15 cellular contexts compared by ENCODE assay signal in the genomic region with DNA sequence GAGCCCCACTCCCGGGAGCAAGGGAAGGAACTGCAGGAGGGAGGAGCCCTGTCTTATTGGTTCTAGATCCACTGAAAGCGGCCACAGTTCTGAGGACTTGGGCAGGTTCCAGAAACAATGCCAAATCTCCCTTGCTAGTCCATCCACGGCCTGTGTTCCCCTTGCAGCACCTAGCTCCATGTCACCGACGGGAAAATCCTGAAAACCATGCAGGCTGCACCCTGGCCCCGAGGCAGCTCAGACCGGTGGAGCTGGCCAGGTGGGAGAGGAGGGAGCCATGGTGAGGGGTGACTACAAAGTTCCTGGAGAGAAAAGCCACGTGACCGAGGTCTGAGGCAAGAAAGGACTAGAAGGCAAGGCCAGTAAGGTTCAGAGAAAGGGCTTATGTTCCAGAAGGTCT. TPM values are rescaled to one million over a fixed set of nuclear protein-coding genes. Genes with fewer than 3 reads are reported as not detected.
DNase-seq lines count a peak whose midpoint lies in the region; ATAC-seq, FAIRE-seq and TF ChIP-seq lines count a peak whose summit lies in the region.
"Had no signal": no experiment of that assay in that cellular context is flagged by ENCODE, and none has a peak within 500 bp of the region (broad histone marks: within the 10 kb centered on the region; RNA-seq: fewer than 3 reads in every experiment).

No MANE protein-coding gene starts in this region.

- H3K4me2 ChIP-seq in SK-N-SH, result no peak overlapping the region

- POLR2A ChIA-PET in SK-N-SH (lab: Yijun Ruan, JAX), result no interaction called here

- peak overlapping the region; percentile 32 to 92 (median 60) for H3K27ac ChIP-seq in right lobe of liver
- peak overlapping the region; percentile 42 for H3K27ac ChIP-seq in suprapubic skin
- H3K27ac ChIP-seq in SK-N-SH (ENCODE audit: low read depth in 2 of 2, low read length in 1 of 2), result no peak overlapping the region

- H3K27ac Mint-ChIP-seq in HFFc6, result peak overlapping the region; percentile 89
- H3K27ac Mint-ChIP-seq in dendritic cell treated with granulocyte-macrophage colony-stimulating factor and Interleukin-4, amounts not matched to agents 40 ng/mL and 50 ng/mL, for 4 days, result peak overlapping the region; percentile 17
- H3K27ac Mint-ChIP-seq: activated CD4-positive, alpha-beta T cell treated with anti-CD3 and anti-CD28 coated beads, Interleukin-2, amount 10 ng/mL, durations not matched to agents 24 days and 14 days; activated T-helper 1 cell treated with anti-CD3 and anti-CD28 coated beads, Interleukin-12 subunit alpha, Interleukin-12 subunit beta, Interleukin-2, Interleukin-4 antibody, amounts not matched to agents 30 ng/mL and 10 ng/mL and 1 ng/mL, durations not matched to agents 14 hours and 24 hours and 36 hours; CD8-positive, alpha-beta T cell had no signal

- TF ChIP-seq CTCF in HFFc6 (IDR thresholded peaks at IDR 0.05) (no peak), right lobe of liver (IDR thresholded peaks at IDR 0.05) (no peak), suprapubic skin (IDR thresholded peaks at IDR 0.05) (no peak), SK-N-SH (IDR thresholded peaks at IDR 0.05) (no peak), D721Med (IDR thresholded peaks at IDR 0.05; ENCODE audit: insufficient read depth, missing control alignments) (no peak)

- no peak for TF ChIP-seq RAD21 in SK-N-SH (IDR thresholded peaks at IDR 0.05; ENCODE audit: low read length)

- H3K4me3 Mint-ChIP-seq in HFFc6, result peak overlapping the region; percentile 64
- no peak overlapping the region for H3K4me3 Mint-ChIP-seq in dendritic cell treated with granulocyte-macrophage colony-stimulating factor and Interleukin-4, amounts not matched to agents 40 ng/mL and 50 ng/mL, for 4 days
- H3K4me3 Mint-ChIP-seq: activated CD4-positive, alpha-beta T cell treated with anti-CD3 and anti-CD28 coated beads, Interleukin-2, amount 10 ng/mL, durations not matched to agents 24 days and 14 days; activated T-helper 1 cell treated with anti-CD3 and anti-CD28 coated beads, Interleukin-12 subunit alpha, Interleukin-12 subunit beta, Interleukin-2, Interleukin-4 antibody, amounts not matched to agents 30 ng/mL and 10 ng/mL and 1 ng/mL, durations not matched to agents 14 hours and 24 hours and 36 hours; CD8-positive, alpha-beta T cell had no signal

- TF ChIP-seq EP300 in suprapubic skin (IDR thresholded peaks at IDR 0.05), result no peak
- no peak for TF ChIP-seq EP300 in SK-N-SH (IDR thresholded peaks at IDR 0.05; ENCODE audit: borderline replicate concordance in 1 of 2, low read depth in 1 of 2, low read length in 1 of 2)

- no peak overlapping the region for H3K4me3 ChIP-seq in right lobe of liver
- H3K4me3 ChIP-seq in suprapubic skin, result no peak overlapping the region
- H3K4me3 ChIP-seq in SK-N-SH (ENCODE audit: low read depth in 2 of 2, low read length in 1 of 2), result no peak overlapping the region

- H3K27me3 Mint-ChIP-seq in HFFc6 (ENCODE audit: insufficient read depth), result no peaks in the 10 kb centered on the region; the same call in none of the 2 replicates
- peaks cover 4% of the 10 kb centered on the region for H3K27me3 Mint-ChIP-seq in dendritic cell treated with granulocyte-macrophage colony-stimulating factor and Interleukin-4, amounts not matched to agents 40 ng/mL and 50 ng/mL, for 4 days

- no peak for FAIRE-seq in D721Med (lab: Jason Lieb, UNC)

- H3K4me1 ChIP-seq in right lobe of liver (peaks cover 0 to 69% (median 22%) of the 10 kb centered on the region in 4 donors), suprapubic skin (peaks cover 79% of the 10 kb centered on the region), SK-N-SH (ENCODE audit: control insufficient read depth in 1 of 2, insufficient read depth in 2 of 2, low read depth in 1 of 2, low read length in 1 of 2) (peaks cover 3 to 16% of the 10 kb centered on the region in 2 experiments; a peak in 2 of 4 replicates)

- peaks cover 59% of the 10 kb centered on the region for H3K4me1 Mint-ChIP-seq in HFFc6 (ENCODE audit: low read depth)
- peaks cover 45% of the 10 kb centered on the region for H3K4me1 Mint-ChIP-seq in dendritic cell treated with granulocyte-macrophage colony-stimulating factor and Interleukin-4, amounts not matched to agents 40 ng/mL and 50 ng/mL, for 4 days (ENCODE audit: low read depth)

- no peaks in the 10 kb centered on the region for H4K20me1 ChIP-seq in SK-N-SH (ENCODE audit: insufficient read depth)

- H3K9me2 ChIP-seq in SK-N-SH, result no peaks in the 10 kb centered on the region

- CTCF ChIA-PET in SK-N-SH (lab: Yijun Ruan, JAX), result interaction anchor here (1.4 kb wide), 1 partner anchor 15 kb away, joined by 3 read pairs; no protein-coding TSS in a partner anchor

- intact Hi-C loops in dendritic cell treated with granulocyte-macrophage colony-stimulating factor and Interleukin-4, amounts not matched to agents 40 ng/mL and 50 ng/mL, for 4 days (cut with micrococcal nuclease), result no loop called here
- intact Hi-C loops in right lobe of liver (cut with DNase I), result loop anchor here (10.0 kb wide), 2 partner anchors 52 to 112 kb away; no protein-coding TSS in a partner anchor

- H3K27me3 ChIP-seq in right lobe of liver (no peaks in the 10 kb centered on the region), suprapubic skin (no peaks in the 10 kb centered on the region), SK-N-SH (ENCODE audit: insufficient read depth) (no peaks in the 10 kb centered on the region)

- no peaks in the 10 kb centered on the region; the same call in 1 of the 2 replicates for H3K9me3 Mint-ChIP-seq in HFFc6
- H3K9me3 Mint-ChIP-seq in dendritic cell treated with granulocyte-macrophage colony-stimulating factor and Interleukin-4, amounts not matched to agents 40 ng/mL and 50 ng/mL, for 4 days, result no peaks in the 10 kb centered on the region
- H3K9me3 Mint-ChIP-seq: activated CD4-positive, alpha-beta T cell treated with anti-CD3 and anti-CD28 coated beads, Interleukin-2, amount 10 ng/mL, durations not matched to agents 24 days and 14 days; activated T-helper 1 cell treated with anti-CD3 and anti-CD28 coated beads, Interleukin-12 subunit alpha, Interleukin-12 subunit beta, Interleukin-2, Interleukin-4 antibody, amounts not matched to agents 30 ng/mL and 10 ng/mL and 1 ng/mL, durations not matched to agents 14 hours and 24 hours and 36 hours; CD8-positive, alpha-beta T cell had no signal

- no peak overlapping the region for H3K9ac ChIP-seq in SK-N-SH

- ATAC-seq in right lobe of liver, result peak in 2 of 4 donors; percentile 1 to 4
- ATAC-seq: CD8-positive, alpha-beta T cell had no signal

- H3K79me2 ChIP-seq in SK-N-SH (ENCODE audit: insufficient read depth), result no peaks in the 10 kb centered on the region

- WGBS in right lobe of liver (ENCODE audit: insufficient coverage, low coverage, low lambda C conversion rate, missing lambda C conversion rate), result 38% methylated on average over 5 of the region's 9 CpGs
- WGBS in suprapubic skin, result 64% methylated on average over 9 of the region's 9 CpGs
- WGBS in SK-N-SH (ENCODE audit: low lambda C conversion rate), result 92% methylated on average over 6 of the region's 9 CpGs

- DNase-seq in HFFc6 (no peak), right lobe of liver (no peak), suprapubic skin (ENCODE audit: low spot score in 2 of 2) (no peak), KBM-7 (no peak), SK-N-SH (no peak), SHP77 treated with DMSO at 0.1 percent for 48 hours (lab: John Stamatoyannopoulos, UW) (no peak), D721Med (ENCODE audit: insufficient read length, low spot score) (no peak)
- DNase-seq: activated CD4-positive, alpha-beta T cell treated with anti-CD3 and anti-CD28 coated beads, Interleukin-2, amount 10 ng/mL, durations not matched to agents 24 days and 14 days; effector CD8-positive, alpha-beta T cell; head of caudate nucleus; NCI-H345; stimulated activated CD4-positive, alpha-beta T cell treated with anti-CD3 and anti-CD28 coated beads, Interleukin-2, amount 100 ng/mL, for 24 hours had no signal

- H3F3A ChIP-seq in SK-N-SH (replicated peaks; ENCODE audit: insufficient read depth), result no peaks in the 10 kb centered on the region

- in situ Hi-C loops in KBM-7 (cut with MboI; ENCODE audit: low pct_unique_long_range_greater_than_20kb, low sequenced_read_pairs), result no loop called here

- no peak overlapping the region for H2AFZ ChIP-seq in SK-N-SH (ENCODE audit: low read depth)

- TF ChIP-seq POLR2A in right lobe of liver (IDR thresholded peaks at IDR 0.05) (no peak), suprapubic skin (IDR thresholded peaks at IDR 0.05) (no peak)

- H3K36me3 ChIP-seq in right lobe of liver (peaks cover 0 to 12% (median 5%) of the 10 kb centered on the region in 4 donors), suprapubic skin (peaks cover 16% of the 10 kb centered on the region), SK-N-SH (replicated peaks in 1 of 2; ENCODE audit: control insufficient read depth in 1 of 2, insufficient read depth in 2 of 2, low read length in 1 of 2) (no peaks in the 10 kb centered on the region)

- peaks cover 87% of the 10 kb centered on the region for H3K36me3 Mint-ChIP-seq in HFFc6 (ENCODE audit: low read depth)
- peaks cover 44% of the 10 kb centered on the region for H3K36me3 Mint-ChIP-seq in dendritic cell treated with granulocyte-macrophage colony-stimulating factor and Interleukin-4, amounts not matched to agents 40 ng/mL and 50 ng/mL, for 4 days (ENCODE audit: low read depth)
- H3K36me3 Mint-ChIP-seq: CD8-positive, alpha-beta T cell had no signal

- no peaks in the 10 kb centered on the region for H3K9me3 ChIP-seq in right lobe of liver
- H3K9me3 ChIP-seq in suprapubic skin, result no peaks in the 10 kb centered on the region
- no peaks in the 10 kb centered on the region for H3K9me3 ChIP-seq in SK-N-SH

TF ChIP-seq in SK-N-SH, 30 proteins besides CTCF, POLR2A, EP300 and RAD21:
- no peak for TF ChIP-seq POLR2AphosphoS5 (IDR thresholded peaks at IDR 0.05; ENCODE audit: low read depth, low read length)
- no peak for TF ChIP-seq JUND (IDR thresholded peaks at IDR 0.05)
- TF ChIP-seq FOXM1 (IDR thresholded peaks at IDR 0.05; ENCODE audit: low read depth), result no peak
- TF ChIP-seq CHD2 (IDR thresholded peaks at IDR 0.05; ENCODE audit: low read length, partially characterized antibody), result no peak
- TF ChIP-seq EZH2phosphoT487 (IDR thresholded peaks at IDR 0.05; ENCODE audit: borderline replicate concordance, low read depth), result no peak
- no peak for TF ChIP-seq FOXJ3 (CRISPR knock-in tag; IDR thresholded peaks at IDR 0.05)
- TF ChIP-seq, protein P1, sequence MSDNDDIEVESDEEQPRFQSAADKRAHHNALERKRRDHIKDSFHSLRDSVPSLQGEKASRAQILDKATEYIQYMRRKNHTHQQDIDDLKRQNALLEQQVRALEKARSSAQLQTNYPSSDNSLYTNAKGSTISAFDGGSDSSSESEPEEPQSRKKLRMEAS (IDR thresholded peaks at IDR 0.05; ENCODE audit: low read depth), result no peak
- no peak for TF ChIP-seq NFIC (IDR thresholded peaks at IDR 0.05; ENCODE audit: borderline replicate concordance)

RNA-seq across cellular contexts. Expression of a gene that starts 5.5 kb away (rescaled TPM):
- total RNA-seq in HFFc6 (2021; fragmentation: NEBNext Ultra II Directional; extraction: Animal tissue kit (Norgen Biotek cat#: 25700)), result 100 to 1,000 TPM; 128 to 144 (median 129) TPM
- total RNA-seq in right lobe of liver (100 to 1,000 TPM in 5 of 6 experiments, 10 to 100 TPM in 1; 97.0 to 168 (median 115) TPM), suprapubic skin (10 to 100 TPM; 37.9 to 54.3 (median 45.2) TPM)
- polyA plus RNA-seq in SK-N-SH (2012; rRNA removed), result 2.0 and 2.2 TPM in 2 replicates
- 1.7 and 2.7 TPM in 2 replicates for polyA plus RNA-seq in SK-N-SH (2012; cell fraction: cytosol; rRNA removed)
- 2.2 and 3.7 TPM in 2 replicates for polyA plus RNA-seq in SK-N-SH (2012; cell fraction: nucleus; rRNA removed)

Comparison
In these comparisons a context has a peak if more than half of its experiments do, and no peak if none do; other contexts are left out.
1. H3K27ac ChIP-seq: peak in right lobe of liver (3 of 3) and suprapubic skin (single experiment); none in SK-N-SH (0 of 2).